In the genomic region with DNA sequence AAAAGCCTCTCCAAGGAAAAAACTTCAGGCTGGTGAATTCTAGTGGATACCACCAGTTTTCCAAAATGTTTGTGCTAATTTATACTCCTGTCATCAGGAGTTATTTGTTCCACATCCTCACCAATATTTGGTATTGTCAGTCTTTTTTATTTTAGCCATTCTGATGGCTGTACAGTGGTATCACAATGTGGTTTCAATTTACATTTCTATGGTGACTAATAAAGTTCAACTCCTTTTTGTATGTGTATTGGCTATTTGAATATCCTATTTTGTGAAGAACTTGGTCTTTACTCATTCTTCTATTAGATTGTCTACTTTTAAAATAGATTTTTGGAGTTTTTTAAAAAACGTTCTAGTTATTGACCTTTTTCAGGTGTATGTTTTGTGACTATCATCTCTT, we compare ENCODE assay signal across 29 cellular contexts. TPM values are rescaled to one million over a fixed set of nuclear protein-coding genes. Genes with fewer than 3 reads are reported as not detected.
"Had no signal": no experiment of that assay in that cellular context is flagged by ENCODE, and none has a peak within 500 bp of the region (broad histone marks: within the 10 kb centered on the region; RNA-seq: fewer than 3 reads in every experiment).

No MANE protein-coding gene starts in this region.

- H3K4me3 ChIP-seq: ascending aorta, breast epithelium, cardiac muscle cell, colonic mucosa, esophagus squamous epithelium, gastroesophageal sphincter, heart right ventricle, hepatocyte had no signal

- H3K9me3 ChIP-seq: ascending aorta, breast epithelium, colonic mucosa, esophagus squamous epithelium, gastroesophageal sphincter, heart right ventricle had no signal

- H3K27me3 ChIP-seq: ascending aorta, breast epithelium, cardiac muscle cell, colonic mucosa, esophagus squamous epithelium, gastroesophageal sphincter, hepatocyte had no signal

- H3K4me2 ChIP-seq: hepatocyte had no signal

- H2AFZ ChIP-seq: hepatocyte had no signal

- H3K4me1 ChIP-seq: ascending aorta, breast epithelium, colonic mucosa, esophagus squamous epithelium, gastroesophageal sphincter, heart right ventricle had no signal

- H3K79me2 ChIP-seq: hepatocyte had no signal

- ATAC-seq: activated CD4-positive, CD25-positive, alpha-beta regulatory T cell treated with anti-CD3 and anti-CD28 coated beads, Interleukin-2, amount 50 U/mL, for 24 hours; activated CD8-positive, alpha-beta T cell treated with anti-CD3 and anti-CD28 coated beads for 36 hours; activated naive CD8-positive, alpha-beta T cell treated with anti-CD3 and anti-CD28 coated beads, Interleukin-2, amount 50 U/mL, for 24 hours; activated T-cell treated with anti-CD3 and anti-CD28 coated beads, Interleukin-2, amount 50 U/mL, for 4 hours; activated T-helper 17 cell treated with anti-CD3 and anti-CD28 coated beads, Interleukin-2, amount 50 U/mL, for 72 hours; gastroesophageal sphincter; heart right ventricle; T-helper 17 cell had no signal

- H3K27ac ChIP-seq: ascending aorta, breast epithelium, cardiac muscle cell, colonic mucosa, epithelial cell of prostate, esophagus squamous epithelium, gastroesophageal sphincter, heart right ventricle, hepatocyte, WERI-Rb-1 had no signal

- DNase-seq: activated B cell treated with CpG ODN at 0.5 μM for 24 hours; activated CD4-positive, alpha-beta T cell treated with anti-CD3 and anti-CD28 coated beads for 48 hours; activated CD4-positive, alpha-beta T cell treated with anti-CD3 and anti-CD28 coated beads, Interleukin-2, amount 50 U/mL, for 1 hour; activated CD4-positive, alpha-beta T cell treated with anti-CD3 and anti-CD28 coated beads, Interleukin-2, amount 50 U/mL, for 48 hours; activated CD8-positive, alpha-beta memory T cell treated with anti-CD3 and anti-CD28 coated beads for 24 hours; activated CD8-positive, alpha-beta T cell treated with anti-CD3 and anti-CD28 coated beads for 36 hours; activated effector memory CD4-positive, alpha-beta T cell treated with Interleukin-2 at 50 U/mL for 16 hours; activated naive CD4-positive, alpha-beta T cell treated with anti-CD3 and anti-CD28 coated beads for 36 hours; activated naive CD8-positive, alpha-beta T cell treated with anti-CD3 and anti-CD28 coated beads for 36 hours; activated naive CD8-positive, alpha-beta T cell treated with anti-CD3 and anti-CD28 coated beads, Interleukin-2, amount 50 U/mL, for 24 hours; activated T-cell treated with anti-CD3 and anti-CD28 coated beads, Interleukin-2, amount 50 U/mL, for 4 hours; central memory CD4-positive, alpha-beta T cell; cerebellar nuclear complex; colonic mucosa; effector CD8-positive, alpha-beta T cell; esophagus squamous epithelium; foreskin melanocyte; heart right ventricle; T-helper 17 cell; T1000; WERI-Rb-1 had no signal

- H3K36me3 ChIP-seq: ascending aorta, breast epithelium, cardiac muscle cell, colonic mucosa, esophagus squamous epithelium, gastroesophageal sphincter, heart right ventricle, WERI-Rb-1 had no signal

RNA-seq across cellular contexts. Expression of a gene that starts 33.0 kb away (rescaled TPM):
- total RNA-seq: activated B cell treated with CpG ODN at 0.5 μM for 24 hours; activated naive CD4-positive, alpha-beta T cell treated with anti-CD3 and anti-CD28 coated beads for 36 hours; activated T-helper 17 cell treated with anti-CD3 and anti-CD28 coated beads, Interleukin-2, amount 50 U/mL, for 72 hours; T-helper 17 cell had no signal
